Comparison of ENCODE assay signal across 7 cellular contexts in the genomic region with DNA sequence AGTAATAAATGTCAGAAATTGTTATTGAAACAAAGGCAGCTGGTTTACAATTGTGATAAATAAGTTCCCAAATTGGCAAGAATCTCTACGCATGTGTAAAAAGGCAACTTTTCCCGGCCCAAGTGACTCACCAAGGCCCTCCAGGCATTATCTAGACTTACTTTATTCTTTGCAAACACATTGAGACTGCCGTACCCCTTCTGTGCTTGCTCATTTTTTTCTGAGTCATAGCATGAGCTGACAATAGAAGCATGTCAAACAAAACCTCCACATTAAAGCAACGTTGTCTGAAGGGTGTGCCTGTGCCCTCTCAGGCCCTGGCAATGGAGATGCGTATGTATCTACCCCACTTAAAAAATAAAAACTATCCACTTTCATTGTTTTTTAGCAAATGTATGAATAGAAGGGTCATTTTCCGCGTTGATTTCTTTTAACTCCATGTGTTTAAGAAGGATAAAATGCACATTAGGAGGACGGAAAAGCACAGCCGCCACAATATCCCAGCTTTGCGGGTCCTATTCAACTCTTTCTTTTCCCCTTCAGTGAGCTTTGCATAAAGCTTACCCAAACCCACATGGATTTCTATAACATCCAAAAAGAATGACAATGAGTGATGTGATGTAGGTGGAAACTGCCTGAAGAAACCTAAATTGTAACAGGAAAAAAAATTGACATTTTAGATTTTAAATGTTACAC.
A peak's percentile ranks its signal among the peaks of the same experiment; 100 is the strongest.
DNase-seq lines count a peak whose midpoint lies in the region; ATAC-seq and TF ChIP-seq lines count a peak whose summit lies in the region.

No MANE protein-coding gene starts in this region.

- H3K36me3 ChIP-seq in HCT116 (ENCODE audit: control insufficient read depth in 1 of 2, insufficient read depth in 2 of 2, low read length in 2 of 2) (no peaks in the 10 kb centered on the region), SJCRH30 (no peaks in the 10 kb centered on the region)

- H3K4me3 ChIP-seq in HCT116 (replicated peaks in 1 of 2; ENCODE audit: low read depth in 1 of 2, low read length in 2 of 2) = peak overlapping the region in 1 of 2 experiments; percentile 31; a peak in 2 of 4 replicates
- no peak overlapping the region for H3K4me3 ChIP-seq in SJCRH30

- CTCF ChIA-PET in HCT116 (lab: Charles Lee) = no interaction called here

- H3K9me3 ChIP-seq in HCT116 (ENCODE audit: control insufficient read depth in 1 of 2, insufficient read depth in 1 of 2, low read depth in 1 of 2, low read length in 2 of 2) (no peaks in the 10 kb centered on the region), SJCRH30 (replicated peaks) (peaks cover 7% of the 10 kb centered on the region)

- no peaks in the 10 kb centered on the region for H4K20me1 ChIP-seq in HCT116 (ENCODE audit: insufficient read depth)

- BruUV-seq in HCT116 (replicated peaks; lab: Mats Ljungman, UMichigan) = no TSS peak

- intact Hi-C loops in HCT116 (cut with micrococcal nuclease) = loop anchor here (5.0 kb wide), 1 partner anchor 61 kb away; no protein-coding TSS in a partner anchor

- H3K9ac ChIP-seq in HCT116 (ENCODE audit: low read length) = peak overlapping the region; percentile 56

- H3K27me3 ChIP-seq in HCT116 (ENCODE audit: insufficient read depth, low read length) (no peaks in the 10 kb centered on the region), SJCRH30 (no peaks in the 10 kb centered on the region), foreskin keratinocyte (no peaks in the 10 kb centered on the region)

- peak overlapping the region; percentile 61 for H3K27ac ChIP-seq in HCT116 (ENCODE audit: low read depth, low read length)
- peak overlapping the region; percentile 60 for H3K27ac ChIP-seq in SJCRH30
- H3K27ac ChIP-seq in foreskin keratinocyte = peak overlapping the region; percentile 90

- POLR2A ChIA-PET in HCT116 (lab: Charles Lee) = interaction anchor here (0.6 kb wide), 1 partner anchor 9 kb away, joined by 4 read pairs; no protein-coding TSS in a partner anchor

- no peaks in the 10 kb centered on the region for H3K9me2 ChIP-seq in HCT116 (ENCODE audit: insufficient read depth)

- RAD21 ChIA-PET in HCT116 (lab: Charles Lee; ENCODE audit: low non-redundant PET in 1 of 2, low total read pairs in 2 of 2, uncharacterized antibody in 2 of 2, unreplicated experiment in 2 of 2) = no interaction called here

- ATAC-seq in HCT116 (peak; percentile 94), foreskin keratinocyte (peak; percentile 92), HG03108 (IDR thresholded peaks at IDR 0.05; ENCODE audit: unreplicated experiment) (no peak)

- peak overlapping the region; percentile 69 for H3K4me2 ChIP-seq in HCT116 (ENCODE audit: low read length)

- H3K79me2 ChIP-seq in HCT116 (ENCODE audit: insufficient read depth, low read length) = no peaks in the 10 kb centered on the region

- peak; percentile 28 for TF ChIP-seq RAD21 in HCT116 (IDR thresholded peaks at IDR 0.05; ENCODE audit: low read depth)

- no peak for TF ChIP-seq POLR2A in HCT116 (IDR thresholded peaks at IDR 0.05; ENCODE audit: borderline replicate concordance, extremely low read depth, insufficient read depth, insufficient read length)

- H3K4me1 ChIP-seq in HCT116 (ENCODE audit: control insufficient read depth in 1 of 2, insufficient read depth in 2 of 2, low read length in 2 of 2) (peaks cover 19 to 37% of the 10 kb centered on the region in 2 experiments), SJCRH30 (peaks cover 10% of the 10 kb centered on the region), foreskin keratinocyte (peaks cover 31% of the 10 kb centered on the region)

- DNase-seq in HCT116 (ENCODE audit: low read depth, low spot score) (peak; percentile 95), SJCRH30 (peak; percentile 61 to 66), foreskin keratinocyte (peak; percentile 97 to 98), stromal cell of bone marrow (ENCODE audit: low read depth) (peak; percentile 93), C1 segment of cervical spinal cord (lab: John Stamatoyannopoulos, UW) (no peak)
- DNase-seq in activated CD4-positive, CD25-positive, alpha-beta regulatory T cell treated with anti-CD3 and anti-CD28 coated beads, Interleukin-2, amount 50 U/mL, for 72 hours = no peak

- TF ChIP-seq CTCF in HCT116 (IDR thresholded peaks at IDR 0.05 in 2 of 3, conservative IDR thresholded peaks at IDR 0.05 in 1 of 3; ENCODE audit: borderline replicate concordance in 1 of 3, insufficient read depth in 1 of 3, low read depth in 2 of 3, low read length in 2 of 3) (no peak), foreskin keratinocyte (conservative IDR thresholded peaks at IDR 0.05) (no peak)

- H2AFZ ChIP-seq in HCT116 (ENCODE audit: low read depth, low read length, poor library complexity, severe bottlenecking) = no peak overlapping the region

TF ChIP-seq in HCT116, 20 proteins besides CTCF, POLR2A, EP300 and RAD21:
- TF ChIP-seq TCF7L2 (IDR thresholded peaks at IDR 0.05; ENCODE audit: borderline replicate concordance, extremely low read depth, insufficient read depth, insufficient read length) (peak; percentile 36), MAX (IDR thresholded peaks at IDR 0.05) (peak; percentile 73), JUND (IDR thresholded peaks at IDR 0.05) (peak; percentile 90), EZH2phosphoT487 (IDR thresholded peaks at IDR 0.05; ENCODE audit: borderline replicate concordance) (no peak), POLR2AphosphoS5 (IDR thresholded peaks at IDR 0.05; ENCODE audit: low read depth, low read length) (peak; percentile 21; the same call in 1 of the 2 replicates), SIN3A (IDR thresholded peaks at IDR 0.05; ENCODE audit: low read depth) (peak; percentile 80), CEBPB (IDR thresholded peaks at IDR 0.05; ENCODE audit: low read depth) (no peak), FOSL1 (IDR thresholded peaks at IDR 0.05; ENCODE audit: low read depth) (peak; percentile 91), EZH2 (IDR thresholded peaks at IDR 0.05) (no peak), SP1 (IDR thresholded peaks at IDR 0.05; ENCODE audit: low read depth) (peak; percentile 60), SRF (IDR thresholded peaks at IDR 0.05; ENCODE audit: low read depth) (peak; percentile 31; the same call in 1 of the 2 replicates), CBX3 (IDR thresholded peaks at IDR 0.05; ENCODE audit: low read depth) (peak; percentile 75; the same call in 1 of the 2 replicates)
- TF ChIP-seq, protein P1, sequence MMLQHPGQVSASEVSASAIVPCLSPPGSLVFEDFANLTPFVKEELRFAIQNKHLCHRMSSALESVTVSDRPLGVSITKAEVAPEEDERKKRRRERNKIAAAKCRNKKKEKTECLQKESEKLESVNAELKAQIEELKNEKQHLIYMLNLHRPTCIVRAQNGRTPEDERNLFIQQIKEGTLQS (IDR thresholded peaks at IDR 0.05) = peak; percentile 34; the same call in 1 of the 2 replicates

Comparison
In these comparisons a context has a peak if more than half of its experiments do, and no peak if none do; other contexts are left out.
1. DNase-seq: peak in HCT116 (single experiment), SJCRH30 (2 of 2), foreskin keratinocyte (2 of 2) and stromal cell of bone marrow (single experiment); none in C1 segment of cervical spinal cord (0 of 14) and activated CD4-positive, CD25-positive, alpha-beta regulatory T cell treated with anti-CD3 and anti-CD28 coated beads, Interleukin-2, amount 50 U/mL, for 72 hours (single experiment).
2. Peak in every context shown above with its lines, with median percentiles within 50 percentile points of each other: H3K27ac ChIP-seq.